ENCODE assay signal across 8 cellular contexts in genomic region chr4:83334425-83335241, GRCh38. TPM values are rescaled to one million over a fixed set of nuclear protein-coding genes. Genes with fewer than 3 reads are reported as not detected.
DNase-seq lines count a peak whose midpoint lies in the region; ATAC-seq and TF ChIP-seq lines count a peak whose summit lies in the region.

Gene HPSE (minus strand): TSS chr4:83334848. CDS start chr4:83334782, 66 bp downstream.

- H3K27me3 Mint-ChIP-seq in activated CD4-positive, alpha-beta T cell treated with anti-CD3 and anti-CD28 coated beads, Interleukin-2, amount 10 ng/mL, durations not matched to agents 24 days and 14 days, result peaks cover 20% of the 10 kb centered on the region

- H3K27ac ChIP-seq in A673 (ENCODE audit: low read depth, low read length, poor library complexity, severe bottlenecking) (no peak within 1 kb of the TSS), dorsolateral prefrontal cortex (peak within 1 kb of the TSS in 1 of 59 donors; percentile 38), lung (ENCODE audit: low read depth in 1 of 2, low read length in 1 of 2) (no peak within 1 kb of the TSS)

- ATAC-seq in GM18909 (IDR thresholded peaks at IDR 0.05; ENCODE audit: poor library complexity, unreplicated experiment) (peak; percentile 83), HG03175 (IDR thresholded peaks at IDR 0.05; ENCODE audit: unreplicated experiment) (peak; percentile 89), lung (ENCODE audit: insufficient read depth, low FRiP score) (peak; percentile 93)

- H3K4me1 ChIP-seq in A673 (ENCODE audit: insufficient read depth, low read length, poor library complexity, severe bottlenecking) (no peaks in the 10 kb centered on the region), lung (ENCODE audit: control insufficient read depth in 2 of 2, insufficient read depth in 2 of 2, low read length in 2 of 2) (peaks cover 0 to 4% of the 10 kb centered on the region in 2 donors)

- intact Hi-C loops in A673 (cut with micrococcal nuclease; ENCODE audit: unreplicated experiment), result no loop called here
- intact Hi-C loops in activated CD4-positive, alpha-beta T cell treated with anti-CD3 and anti-CD28 coated beads, Interleukin-2, amount 10 ng/mL, durations not matched to agents 24 days and 14 days (cut with micrococcal nuclease), result loop anchor here (1.0 kb wide), 2 partner anchors 23 to 50 kb away; partner anchors contain the start of gene COQ2
- intact Hi-C loops in dorsolateral prefrontal cortex (cut with DNase I), result no loop called here

- peak; percentile 64 for DNase-seq in A673 (ENCODE audit: low spot score)
- peak; percentile 81 for DNase-seq in NCI-H226
- peak; percentile 93 for DNase-seq in activated CD4-positive, alpha-beta T cell treated with anti-CD3 and anti-CD28 coated beads, Interleukin-2, amount 10 ng/mL, durations not matched to agents 24 days and 14 days
- peak in 8 of 10 donors; percentile 14 to 61 (median 37) for DNase-seq in dorsolateral prefrontal cortex
- DNase-seq in lung (ENCODE audit: low spot score), result peak; percentile 93
- DNase-seq in stimulated activated CD4-positive, alpha-beta T cell treated with anti-CD3 and anti-CD28 coated beads, TNF-alpha, amount 100 ng/mL, for 4 hours (ENCODE audit: low read depth in 3 of 3), result peak; percentile 42 to 49 (median 45)

- peak within 1 kb of the TSS; percentile 44 for H3K4me3 ChIP-seq in A673 (ENCODE audit: low read depth, low read length, poor library complexity, severe bottlenecking)
- H3K4me3 ChIP-seq in dorsolateral prefrontal cortex, result peak within 1 kb of the TSS; percentile 34 to 77 (median 60)
- H3K4me3 ChIP-seq in lung, result peak within 1 kb of the TSS; percentile 35

- CTCF ChIA-PET in A673 (lab: Charles Lee), result no interaction called here

- H3K9me3 ChIP-seq in A673 (ENCODE audit: low read depth, low read length, poor library complexity, severe bottlenecking) (no peaks in the 10 kb centered on the region), lung (ENCODE audit: control insufficient read depth in 2 of 2, insufficient read depth in 1 of 2, low read length in 1 of 2) (peaks cover 4 to 5% of the 10 kb centered on the region in 2 donors)

- H3K36me3 Mint-ChIP-seq in activated CD4-positive, alpha-beta T cell treated with anti-CD3 and anti-CD28 coated beads, Interleukin-2, amount 10 ng/mL, durations not matched to agents 24 days and 14 days (ENCODE audit: low read depth), result peaks cover 11% of the 10 kb centered on the region

- 1 to 2% methylated on average over 52 to 63 of the region's 63 CpGs for WGBS in lung, 2 donors

- no peak for TF ChIP-seq CTCF in A673 (conservative IDR thresholded peaks at IDR 0.05; ENCODE audit: low read depth, low read length)
- no peak for TF ChIP-seq CTCF in dorsolateral prefrontal cortex (IDR thresholded peaks at IDR 0.05 in 54 of 56, conservative IDR thresholded peaks at IDR 0.05 in 2 of 56; ENCODE audit: low read depth in 1 of 56, partially characterized antibody in 56 of 56)
- TF ChIP-seq CTCF in lung (IDR thresholded peaks at IDR 0.05; ENCODE audit: control extremely low read depth, extremely low read depth), result no peak

- no TSS peak for BruUV-seq in A673 (replicated peaks; lab: Mats Ljungman, UMichigan)

- peak within 1 kb of the TSS; percentile 88 for H3K4me3 Mint-ChIP-seq in activated CD4-positive, alpha-beta T cell treated with anti-CD3 and anti-CD28 coated beads, Interleukin-2, amount 10 ng/mL, durations not matched to agents 24 days and 14 days

- H3K36me3 ChIP-seq in A673 (ENCODE audit: insufficient read depth, low read length, poor library complexity, severe bottlenecking) (no peaks in the 10 kb centered on the region), lung (ENCODE audit: control insufficient read depth in 2 of 2, insufficient read depth in 2 of 2, low read length in 2 of 2) (no peaks in the 10 kb centered on the region)

- POLR2A ChIA-PET in A673 (lab: Charles Lee; ENCODE audit: low non-redundant PET), result no interaction called here

- peaks cover 9% of the 10 kb centered on the region for H3K9me3 Mint-ChIP-seq in activated CD4-positive, alpha-beta T cell treated with anti-CD3 and anti-CD28 coated beads, Interleukin-2, amount 10 ng/mL, durations not matched to agents 24 days and 14 days

- H3K4me1 Mint-ChIP-seq in activated CD4-positive, alpha-beta T cell treated with anti-CD3 and anti-CD28 coated beads, Interleukin-2, amount 10 ng/mL, durations not matched to agents 24 days and 14 days, result peaks cover 29% of the 10 kb centered on the region

- H3K27me3 ChIP-seq in A673 (replicated peaks; ENCODE audit: insufficient read depth, low read depth, low read length, poor library complexity) (no peaks in the 10 kb centered on the region), dorsolateral prefrontal cortex (peaks cover 0 to 15% (median 0%) of the 10 kb centered on the region in 45 donors), lung (ENCODE audit: control insufficient read depth, insufficient read depth) (no peaks in the 10 kb centered on the region)

- peak within 1 kb of the TSS; percentile 62 for H3K27ac Mint-ChIP-seq in activated CD4-positive, alpha-beta T cell treated with anti-CD3 and anti-CD28 coated beads, Interleukin-2, amount 10 ng/mL, durations not matched to agents 24 days and 14 days

RNA-seq across cellular contexts. Expression of gene HPSE, which starts in this region (rescaled TPM):
- 0.84 and 1.2 TPM in 2 replicates for total RNA-seq in A673 (2021)
- total RNA-seq in activated CD4-positive, alpha-beta T cell treated with anti-CD3 and anti-CD28 coated beads, Interleukin-2, amount 10 ng/mL, durations not matched to agents 24 days and 14 days, result 17.7 and 19.8 TPM in 2 replicates
- total RNA-seq in dorsolateral prefrontal cortex, result 1 to 10 TPM in 111 of 120 experiments, under 1 TPM in 9; 0.35 to 5.7 (median 2.2) TPM
- total RNA-seq in lung, result 1 to 10 TPM; 3.3 to 8.3 TPM
- polyA plus RNA-seq in lung, result 1 to 10 TPM; 1.9 to 7.7 TPM

Comparison
In these comparisons a context has a peak if more than half of its experiments do, and no peak if none do; other contexts are left out.
1. DNase-seq: peak in every context shown above with its lines; median percentile 93 in activated CD4-positive, alpha-beta T cell treated with anti-CD3 and anti-CD28 coated beads, Interleukin-2, amount 10 ng/mL, durations not matched to agents 24 days and 14 days; 93 in lung; 81 in NCI-H226; 64 in A673; 45 in stimulated activated CD4-positive, alpha-beta T cell treated with anti-CD3 and anti-CD28 coated beads, TNF-alpha, amount 100 ng/mL, for 4 hours; 37 in dorsolateral prefrontal cortex.